In genomic region chr2:64054166-64054915, GRCh38 we compare ENCODE assay signal across 1 cellular context.
TF ChIP-seq lines count a peak whose summit lies in the region.

No MANE protein-coding gene starts in this region.

TF ChIP-seq in GM23338, 12 proteins besides CTCF, POLR2A, EP300 and RAD21 (continued from another document):
- no peak for TF ChIP-seq ZNF462 (CRISPR knock-in tag; IDR thresholded peaks at IDR 0.05)
